Comparison of ENCODE assay signal across 17 cellular contexts in the genomic region with DNA sequence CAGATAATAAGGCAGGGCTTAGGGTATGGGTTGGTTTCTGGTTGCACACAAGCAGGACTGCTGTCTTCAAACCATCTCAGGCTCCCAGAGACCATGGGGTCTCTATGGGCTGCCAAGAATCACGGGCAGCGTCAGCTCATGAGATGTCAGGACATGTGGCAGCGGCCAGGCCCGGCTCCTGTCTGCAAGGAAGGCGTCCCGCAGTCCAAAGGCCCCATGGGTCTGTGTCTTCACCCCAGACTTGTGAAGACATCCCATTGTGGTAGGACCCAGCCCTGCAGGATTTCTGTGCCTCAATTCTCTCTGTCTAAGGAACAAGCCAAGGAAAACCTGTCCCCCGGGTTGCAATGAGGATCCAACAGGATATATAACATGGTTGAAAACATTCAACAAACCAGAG. TPM values are rescaled to one million over a fixed set of nuclear protein-coding genes. Genes with fewer than 3 reads are reported as not detected.
DNase-seq lines count a peak whose midpoint lies in the region; ATAC-seq and TF ChIP-seq lines count a peak whose summit lies in the region.
"Had no signal": no experiment of that assay in that cellular context is flagged by ENCODE, and none has a peak within 500 bp of the region (broad histone marks: within the 10 kb centered on the region; RNA-seq: fewer than 3 reads in every experiment).

No MANE protein-coding gene starts in this region.

- no peaks in the 10 kb centered on the region for H3K9me3 Mint-ChIP-seq in activated CD4-positive, alpha-beta memory T cell treated with anti-CD3 and anti-CD28 coated beads for 36 hours
- H3K9me3 Mint-ChIP-seq in WTC11 = no peaks in the 10 kb centered on the region
- H3K9me3 Mint-ChIP-seq: CD14-positive monocyte had no signal

- H3K4me3 Mint-ChIP-seq in activated CD4-positive, alpha-beta memory T cell treated with anti-CD3 and anti-CD28 coated beads for 36 hours = no peak overlapping the region
- no peak overlapping the region for H3K4me3 Mint-ChIP-seq in WTC11
- H3K4me3 Mint-ChIP-seq: CD14-positive monocyte had no signal

- H3K9me3 ChIP-seq in lower lobe of right lung (no peaks in the 10 kb centered on the region), suprapubic skin (no peaks in the 10 kb centered on the region)

- WGBS in suprapubic skin = 90% methylated on average over 7 of the region's 7 CpGs

- no peak for TF ChIP-seq POLR2A in suprapubic skin (IDR thresholded peaks at IDR 0.05)

- no peaks in the 10 kb centered on the region for H3K27me3 Mint-ChIP-seq in activated CD4-positive, alpha-beta memory T cell treated with anti-CD3 and anti-CD28 coated beads for 36 hours
- H3K27me3 Mint-ChIP-seq in WTC11 (ENCODE audit: low read depth) = no peaks in the 10 kb centered on the region

- H3K36me3 Mint-ChIP-seq in activated CD4-positive, alpha-beta memory T cell treated with anti-CD3 and anti-CD28 coated beads for 36 hours = peaks cover 24% of the 10 kb centered on the region
- H3K36me3 Mint-ChIP-seq in WTC11 = peaks cover 15% of the 10 kb centered on the region

- CTCF ChIA-PET in activated CD4-positive, alpha-beta memory T cell treated with anti-CD3 and anti-CD28 coated beads for 36 hours (lab: Charles Lee) = no interaction called here
- CTCF ChIA-PET in WTC11 (lab: Charles Lee) = no interaction called here

- H3K27ac ChIP-seq in lower lobe of right lung = no peak overlapping the region
- no peak overlapping the region for H3K27ac ChIP-seq in suprapubic skin
- H3K27ac ChIP-seq: KMS-11 had no signal

- H3K27me3 ChIP-seq in lower lobe of right lung (ENCODE audit: low read depth) (no peaks in the 10 kb centered on the region), suprapubic skin (no peaks in the 10 kb centered on the region)

- H3K4me3 ChIP-seq in lower lobe of right lung (no peak overlapping the region), suprapubic skin (no peak overlapping the region)

- no peak for ATAC-seq in lower lobe of right lung
- ATAC-seq in WTC11 = no peak
- ATAC-seq in GM18858 (IDR thresholded peaks at IDR 0.05; ENCODE audit: unreplicated experiment) = no peak
- ATAC-seq: HepG2, PC-3 had no signal

- H3K36me3 ChIP-seq in lower lobe of right lung (peaks cover 100% of the 10 kb centered on the region), suprapubic skin (peaks cover 93% of the 10 kb centered on the region)

- intact Hi-C loops in activated CD4-positive, alpha-beta memory T cell treated with anti-CD3 and anti-CD28 coated beads for 36 hours (cut with micrococcal nuclease) = no loop called here
- intact Hi-C loops in lower lobe of right lung (cut with DNase I) = no loop called here

- DNase-seq in D341Med (ENCODE audit: low spot score) = peak; percentile 9
- peak; percentile 6 for DNase-seq in activated CD4-positive, alpha-beta memory T cell treated with anti-CD3 and anti-CD28 coated beads for 36 hours
- peak; percentile 35 for DNase-seq in lower lobe of right lung
- DNase-seq in suprapubic skin (ENCODE audit: low spot score in 2 of 2) = peak; percentile 54 to 64
- no peak for DNase-seq in WTC11 (ENCODE audit: low spot score)
- no peak for DNase-seq in NAMALWA (ENCODE audit: low spot score)
- DNase-seq: EL, NCI-H1048, NCI-H146, NCI-H2081, NCI-H510A treated with DMSO at 0.1 percent for 48 hours, NCI-H82, PC-3 had no signal

- TF ChIP-seq CTCF in lower lobe of right lung (IDR thresholded peaks at IDR 0.05) = no peak
- TF ChIP-seq CTCF in suprapubic skin (IDR thresholded peaks at IDR 0.05) = no peak
- no peak for TF ChIP-seq CTCF in WTC11 (IDR thresholded peaks at IDR 0.05)

- POLR2A ChIA-PET in activated CD4-positive, alpha-beta memory T cell treated with anti-CD3 and anti-CD28 coated beads for 36 hours (lab: Charles Lee) = no interaction called here
- POLR2A ChIA-PET in WTC11 (lab: Charles Lee) = no interaction called here

- no peak for TF ChIP-seq EP300 in suprapubic skin (IDR thresholded peaks at IDR 0.05)

- H3K27ac Mint-ChIP-seq in activated CD4-positive, alpha-beta memory T cell treated with anti-CD3 and anti-CD28 coated beads for 36 hours = no peak overlapping the region
- no peak overlapping the region for H3K27ac Mint-ChIP-seq in WTC11

- H3K4me1 Mint-ChIP-seq in activated CD4-positive, alpha-beta memory T cell treated with anti-CD3 and anti-CD28 coated beads for 36 hours (ENCODE audit: low read depth) = no peaks in the 10 kb centered on the region
- no peaks in the 10 kb centered on the region for H3K4me1 Mint-ChIP-seq in WTC11
- H3K4me1 Mint-ChIP-seq: CD14-positive monocyte had no signal

- H3K4me1 ChIP-seq in lower lobe of right lung (no peaks in the 10 kb centered on the region), suprapubic skin (peaks cover 44% of the 10 kb centered on the region)

TF ChIP-seq in WTC11, 78 proteins besides CTCF, POLR2A, EP300 and RAD21 (continues in another document):
- TF ChIP-seq, protein P1, sequence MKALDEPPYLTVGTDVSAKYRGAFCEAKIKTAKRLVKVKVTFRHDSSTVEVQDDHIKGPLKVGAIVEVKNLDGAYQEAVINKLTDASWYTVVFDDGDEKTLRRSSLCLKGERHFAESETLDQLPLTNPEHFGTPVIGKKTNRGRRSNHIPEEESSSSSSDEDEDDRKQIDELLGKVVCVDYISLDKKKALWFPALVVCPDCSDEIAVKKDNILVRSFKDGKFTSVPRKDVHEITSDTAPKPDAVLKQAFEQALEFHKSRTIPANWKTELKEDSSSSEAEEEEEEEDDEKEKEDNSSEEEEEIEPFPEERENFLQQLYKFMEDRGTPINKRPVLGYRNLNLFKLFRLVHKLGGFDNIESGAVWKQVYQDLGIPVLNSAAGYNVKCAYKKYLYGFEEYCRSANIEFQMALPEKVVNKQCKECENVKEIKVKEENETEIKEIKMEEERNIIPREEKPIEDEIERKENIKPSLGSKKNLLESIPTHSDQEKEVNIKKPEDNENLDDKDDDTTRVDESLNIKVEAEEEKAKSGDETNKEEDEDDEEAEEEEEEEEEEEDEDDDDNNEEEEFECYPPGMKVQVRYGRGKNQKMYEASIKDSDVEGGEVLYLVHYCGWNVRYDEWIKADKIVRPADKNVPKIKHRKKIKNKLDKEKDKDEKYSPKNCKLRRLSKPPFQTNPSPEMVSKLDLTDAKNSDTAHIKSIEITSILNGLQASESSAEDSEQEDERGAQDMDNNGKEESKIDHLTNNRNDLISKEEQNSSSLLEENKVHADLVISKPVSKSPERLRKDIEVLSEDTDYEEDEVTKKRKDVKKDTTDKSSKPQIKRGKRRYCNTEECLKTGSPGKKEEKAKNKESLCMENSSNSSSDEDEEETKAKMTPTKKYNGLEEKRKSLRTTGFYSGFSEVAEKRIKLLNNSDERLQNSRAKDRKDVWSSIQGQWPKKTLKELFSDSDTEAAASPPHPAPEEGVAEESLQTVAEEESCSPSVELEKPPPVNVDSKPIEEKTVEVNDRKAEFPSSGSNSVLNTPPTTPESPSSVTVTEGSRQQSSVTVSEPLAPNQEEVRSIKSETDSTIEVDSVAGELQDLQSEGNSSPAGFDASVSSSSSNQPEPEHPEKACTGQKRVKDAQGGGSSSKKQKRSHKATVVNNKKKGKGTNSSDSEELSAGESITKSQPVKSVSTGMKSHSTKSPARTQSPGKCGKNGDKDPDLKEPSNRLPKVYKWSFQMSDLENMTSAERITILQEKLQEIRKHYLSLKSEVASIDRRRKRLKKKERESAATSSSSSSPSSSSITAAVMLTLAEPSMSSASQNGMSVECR (CRISPR knock-in tag; IDR thresholded peaks at IDR 0.05; ENCODE audit: borderline replicate concordance) = no peak
- TF ChIP-seq RELA (CRISPR knock-in tag; IDR thresholded peaks at IDR 0.05; ENCODE audit: borderline replicate concordance) = no peak
- TF ChIP-seq RORB (CRISPR knock-in tag; IDR thresholded peaks at IDR 0.05) = no peak
- no peak for TF ChIP-seq ZNF396 (CRISPR knock-in tag; IDR thresholded peaks at IDR 0.05; ENCODE audit: borderline replicate concordance)
- no peak for TF ChIP-seq GTF2I (CRISPR knock-in tag; conservative IDR thresholded peaks at IDR 0.05)
- TF ChIP-seq CBFB (CRISPR knock-in tag; IDR thresholded peaks at IDR 0.05; ENCODE audit: low read depth) = no peak
- TF ChIP-seq, protein P2, sequence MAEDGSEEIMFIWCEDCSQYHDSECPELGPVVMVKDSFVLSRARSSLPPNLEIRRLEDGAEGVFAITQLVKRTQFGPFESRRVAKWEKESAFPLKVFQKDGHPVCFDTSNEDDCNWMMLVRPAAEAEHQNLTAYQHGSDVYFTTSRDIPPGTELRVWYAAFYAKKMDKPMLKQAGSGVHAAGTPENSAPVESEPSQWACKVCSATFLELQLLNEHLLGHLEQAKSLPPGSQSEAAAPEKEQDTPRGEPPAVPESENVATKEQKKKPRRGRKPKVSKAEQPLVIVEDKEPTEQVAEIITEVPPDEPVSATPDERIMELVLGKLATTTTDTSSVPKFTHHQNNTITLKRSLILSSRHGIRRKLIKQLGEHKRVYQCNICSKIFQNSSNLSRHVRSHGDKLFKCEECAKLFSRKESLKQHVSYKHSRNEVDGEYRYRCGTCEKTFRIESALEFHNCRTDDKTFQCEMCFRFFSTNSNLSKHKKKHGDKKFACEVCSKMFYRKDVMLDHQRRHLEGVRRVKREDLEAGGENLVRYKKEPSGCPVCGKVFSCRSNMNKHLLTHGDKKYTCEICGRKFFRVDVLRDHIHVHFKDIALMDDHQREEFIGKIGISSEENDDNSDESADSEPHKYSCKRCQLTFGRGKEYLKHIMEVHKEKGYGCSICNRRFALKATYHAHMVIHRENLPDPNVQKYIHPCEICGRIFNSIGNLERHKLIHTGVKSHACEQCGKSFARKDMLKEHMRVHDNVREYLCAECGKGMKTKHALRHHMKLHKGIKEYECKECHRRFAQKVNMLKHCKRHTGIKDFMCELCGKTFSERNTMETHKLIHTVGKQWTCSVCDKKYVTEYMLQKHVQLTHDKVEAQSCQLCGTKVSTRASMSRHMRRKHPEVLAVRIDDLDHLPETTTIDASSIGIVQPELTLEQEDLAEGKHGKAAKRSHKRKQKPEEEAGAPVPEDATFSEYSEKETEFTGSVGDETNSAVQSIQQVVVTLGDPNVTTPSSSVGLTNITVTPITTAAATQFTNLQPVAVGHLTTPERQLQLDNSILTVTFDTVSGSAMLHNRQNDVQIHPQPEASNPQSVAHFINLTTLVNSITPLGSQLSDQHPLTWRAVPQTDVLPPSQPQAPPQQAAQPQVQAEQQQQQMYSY (CRISPR knock-in tag; IDR thresholded peaks at IDR 0.05) = no peak
- TF ChIP-seq NR2C2 (CRISPR knock-in tag; IDR thresholded peaks at IDR 0.05) = no peak
- no peak for TF ChIP-seq ZNF317 (CRISPR knock-in tag; IDR thresholded peaks at IDR 0.05; ENCODE audit: borderline replicate concordance, low read depth)
- no peak for TF ChIP-seq CDX4 (CRISPR knock-in tag; IDR thresholded peaks at IDR 0.05; ENCODE audit: borderline replicate concordance)

RNA-seq across cellular contexts. Expression of gene IPPK, which starts 32.6 kb away (rescaled TPM):
- 10 to 100 TPM; 10.8 to 11.0 TPM for total RNA-seq in activated CD4-positive, alpha-beta memory T cell treated with anti-CD3 and anti-CD28 coated beads for 36 hours
- 7.3 TPM for total RNA-seq in lower lobe of right lung
- total RNA-seq in suprapubic skin = 10 to 100 TPM; 45.0 to 53.6 (median 50.0) TPM
- 8.1 to 9.4 TPM (median 8.6 TPM) in 3 replicates for total RNA-seq in WTC11 (2021)

Comparison
In these comparisons a context has a peak if more than half of its experiments do, and no peak if none do; other contexts are left out.
1. DNase-seq: peak in D341Med (single experiment), activated CD4-positive, alpha-beta memory T cell treated with anti-CD3 and anti-CD28 coated beads for 36 hours (single experiment), lower lobe of right lung (single experiment) and suprapubic skin (2 of 2); none in WTC11 (single experiment) and NAMALWA (single experiment).